Comparison of ENCODE assay signal across 1 cellular context in the genomic region with DNA sequence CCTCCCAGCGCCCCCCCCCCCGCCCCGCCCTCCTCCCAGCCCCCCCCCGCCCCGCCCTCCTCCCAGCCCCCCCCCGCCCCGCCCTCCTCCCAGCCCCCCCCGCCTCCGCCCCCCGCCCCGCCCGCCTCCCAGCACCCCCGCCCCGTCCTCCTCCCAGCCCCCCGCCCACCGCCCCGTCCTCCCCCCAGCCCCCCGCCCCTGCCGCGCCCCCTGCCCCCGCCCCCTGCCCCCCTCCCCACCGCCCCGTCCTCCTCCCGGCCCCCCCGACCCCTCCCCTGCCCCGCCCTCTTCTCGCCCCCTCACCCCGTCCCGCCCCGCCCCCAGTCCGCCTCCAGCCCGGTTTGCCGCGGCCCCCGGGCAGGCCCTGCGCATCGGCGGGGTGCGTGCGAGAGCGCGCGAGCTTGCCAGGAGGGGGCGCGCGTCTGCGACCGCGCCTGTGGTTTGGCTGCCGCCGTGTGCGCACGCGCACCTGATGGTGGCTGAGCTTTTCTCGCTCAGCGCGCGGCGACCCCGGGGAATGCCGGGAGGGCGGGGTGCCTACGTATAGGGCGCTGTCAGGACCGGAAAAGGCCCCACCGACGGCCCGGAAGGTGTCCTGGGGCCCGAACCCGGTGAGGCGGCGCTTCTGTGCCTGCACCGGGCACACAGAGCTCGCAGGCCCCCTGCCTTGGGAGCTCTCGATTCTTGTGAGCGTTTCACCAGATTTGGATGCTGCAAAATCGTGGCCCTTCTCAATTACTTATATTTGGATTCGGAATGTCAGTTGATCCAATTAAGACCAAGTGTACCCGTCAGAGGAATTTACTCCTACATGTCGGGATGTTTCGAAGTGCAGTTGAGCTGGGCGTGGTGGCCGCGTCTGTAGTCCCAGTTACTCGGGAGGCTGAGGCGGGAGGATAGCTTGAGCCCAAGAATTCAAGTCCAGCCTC.
TF ChIP-seq lines count a peak whose summit lies in the region.

No MANE protein-coding gene starts in this region.

TF ChIP-seq in WTC11, 78 proteins besides CTCF, POLR2A, EP300 and RAD21 (continued from another document):
- TF ChIP-seq, protein P1, sequence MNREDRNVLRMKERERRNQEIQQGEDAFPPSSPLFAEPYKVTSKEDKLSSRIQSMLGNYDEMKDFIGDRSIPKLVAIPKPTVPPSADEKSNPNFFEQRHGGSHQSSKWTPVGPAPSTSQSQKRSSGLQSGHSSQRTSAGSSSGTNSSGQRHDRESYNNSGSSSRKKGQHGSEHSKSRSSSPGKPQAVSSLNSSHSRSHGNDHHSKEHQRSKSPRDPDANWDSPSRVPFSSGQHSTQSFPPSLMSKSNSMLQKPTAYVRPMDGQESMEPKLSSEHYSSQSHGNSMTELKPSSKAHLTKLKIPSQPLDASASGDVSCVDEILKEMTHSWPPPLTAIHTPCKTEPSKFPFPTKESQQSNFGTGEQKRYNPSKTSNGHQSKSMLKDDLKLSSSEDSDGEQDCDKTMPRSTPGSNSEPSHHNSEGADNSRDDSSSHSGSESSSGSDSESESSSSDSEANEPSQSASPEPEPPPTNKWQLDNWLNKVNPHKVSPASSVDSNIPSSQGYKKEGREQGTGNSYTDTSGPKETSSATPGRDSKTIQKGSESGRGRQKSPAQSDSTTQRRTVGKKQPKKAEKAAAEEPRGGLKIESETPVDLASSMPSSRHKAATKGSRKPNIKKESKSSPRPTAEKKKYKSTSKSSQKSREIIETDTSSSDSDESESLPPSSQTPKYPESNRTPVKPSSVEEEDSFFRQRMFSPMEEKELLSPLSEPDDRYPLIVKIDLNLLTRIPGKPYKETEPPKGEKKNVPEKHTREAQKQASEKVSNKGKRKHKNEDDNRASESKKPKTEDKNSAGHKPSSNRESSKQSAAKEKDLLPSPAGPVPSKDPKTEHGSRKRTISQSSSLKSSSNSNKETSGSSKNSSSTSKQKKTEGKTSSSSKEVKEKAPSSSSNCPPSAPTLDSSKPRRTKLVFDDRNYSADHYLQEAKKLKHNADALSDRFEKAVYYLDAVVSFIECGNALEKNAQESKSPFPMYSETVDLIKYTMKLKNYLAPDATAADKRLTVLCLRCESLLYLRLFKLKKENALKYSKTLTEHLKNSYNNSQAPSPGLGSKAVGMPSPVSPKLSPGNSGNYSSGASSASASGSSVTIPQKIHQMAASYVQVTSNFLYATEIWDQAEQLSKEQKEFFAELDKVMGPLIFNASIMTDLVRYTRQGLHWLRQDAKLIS (CRISPR knock-in tag; IDR thresholded peaks at IDR 0.05; ENCODE audit: borderline replicate concordance): no peak
- no peak for TF ChIP-seq TCF7 (CRISPR knock-in tag; IDR thresholded peaks at IDR 0.05; ENCODE audit: low read depth)
- no peak for TF ChIP-seq KAT7 (CRISPR knock-in tag; IDR thresholded peaks at IDR 0.05; ENCODE audit: borderline replicate concordance)
- peak; percentile 33; the same call in 1 of the 2 replicates for TF ChIP-seq GABPB1 (CRISPR knock-in tag; IDR thresholded peaks at IDR 0.05)
- no peak; the same call in none of the 2 replicates for TF ChIP-seq SP1 (CRISPR knock-in tag; conservative IDR thresholded peaks at IDR 0.05)
- TF ChIP-seq NFATC4 (CRISPR knock-in tag; IDR thresholded peaks at IDR 0.05): no peak
- no peak for TF ChIP-seq CREB1 (CRISPR knock-in tag; IDR thresholded peaks at IDR 0.05)
- peak; percentile 62 for TF ChIP-seq FOXK1 (CRISPR knock-in tag; IDR thresholded peaks at IDR 0.05)
- no peak for TF ChIP-seq RORB (CRISPR knock-in tag; IDR thresholded peaks at IDR 0.05)
- TF ChIP-seq, protein P2, sequence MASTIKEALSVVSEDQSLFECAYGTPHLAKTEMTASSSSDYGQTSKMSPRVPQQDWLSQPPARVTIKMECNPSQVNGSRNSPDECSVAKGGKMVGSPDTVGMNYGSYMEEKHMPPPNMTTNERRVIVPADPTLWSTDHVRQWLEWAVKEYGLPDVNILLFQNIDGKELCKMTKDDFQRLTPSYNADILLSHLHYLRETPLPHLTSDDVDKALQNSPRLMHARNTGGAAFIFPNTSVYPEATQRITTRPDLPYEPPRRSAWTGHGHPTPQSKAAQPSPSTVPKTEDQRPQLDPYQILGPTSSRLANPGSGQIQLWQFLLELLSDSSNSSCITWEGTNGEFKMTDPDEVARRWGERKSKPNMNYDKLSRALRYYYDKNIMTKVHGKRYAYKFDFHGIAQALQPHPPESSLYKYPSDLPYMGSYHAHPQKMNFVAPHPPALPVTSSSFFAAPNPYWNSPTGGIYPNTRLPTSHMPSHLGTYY (CRISPR knock-in tag; IDR thresholded peaks at IDR 0.05): no peak
